In genomic region chr1:244340396-244340795, GRCh38 we compare ENCODE assay signal across 2 cellular contexts.
TF ChIP-seq lines count a peak whose summit lies in the region.

No MANE protein-coding gene starts in this region.

TF ChIP-seq in A549, 52 proteins besides CTCF, POLR2A, EP300 and RAD21 (continued from another document):
- no peak for TF ChIP-seq EHF (CRISPR knock-in tag; IDR thresholded peaks at IDR 0.05)
- no peak for TF ChIP-seq FOSB (CRISPR knock-in tag; IDR thresholded peaks at IDR 0.05)
- no peak for TF ChIP-seq JUNB (IDR thresholded peaks at IDR 0.05)
- no peak for TF ChIP-seq NR3C1 (IDR thresholded peaks at IDR 0.05)
- TF ChIP-seq MYC (IDR thresholded peaks at IDR 0.05; ENCODE audit: borderline replicate concordance, low read length) = no peak
- no peak for TF ChIP-seq CHD4 (IDR thresholded peaks at IDR 0.05; ENCODE audit: borderline replicate concordance)
- TF ChIP-seq NFE2L2 (conservative IDR thresholded peaks at IDR 0.05; ENCODE audit: low read length) = no peak
- TF ChIP-seq PHF8 (IDR thresholded peaks at IDR 0.05; ENCODE audit: borderline replicate concordance, low read depth) = no peak
- TF ChIP-seq HOXB5 (CRISPR knock-in tag; IDR thresholded peaks at IDR 0.05) = no peak
- TF ChIP-seq HOXB13 (CRISPR knock-in tag; IDR thresholded peaks at IDR 0.05; ENCODE audit: low read depth) = no peak
- TF ChIP-seq MAX (IDR thresholded peaks at IDR 0.05) = no peak
- TF ChIP-seq REST (IDR thresholded peaks at IDR 0.05) = no peak
- TF ChIP-seq EHMT2 (IDR thresholded peaks at IDR 0.05; ENCODE audit: low read depth) = no peak

TF ChIP-seq in H1, 55 proteins besides CTCF, POLR2A, EP300 and RAD21 (continued from another document):
- no peak for TF ChIP-seq SIN3A (conservative IDR thresholded peaks at IDR 0.05 in 1 of 2, IDR thresholded peaks at IDR 0.05 in 1 of 2; ENCODE audit: low read depth in 1 of 2, low read length in 2 of 2)
- TF ChIP-seq ATF3 (IDR thresholded peaks at IDR 0.05; ENCODE audit: insufficient read depth, low read depth, low read length) = no peak
- no peak for TF ChIP-seq SAP30 (IDR thresholded peaks at IDR 0.05; ENCODE audit: insufficient read depth, insufficient replicate concordance, low read length)
- no peak for TF ChIP-seq USF2 (IDR thresholded peaks at IDR 0.05; ENCODE audit: low read length)
- TF ChIP-seq GABPA (IDR thresholded peaks at IDR 0.05; ENCODE audit: borderline replicate concordance, insufficient read depth, low read length) = no peak
- TF ChIP-seq TAF7 (optimal IDR thresholded peaks at IDR 0.05; ENCODE audit: borderline replicate concordance, low read depth, low read length) = no peak
- TF ChIP-seq EGR1 (IDR thresholded peaks at IDR 0.05; ENCODE audit: borderline replicate concordance, low read depth, low read length) = no peak
- no peak for TF ChIP-seq GTF2F1 (IDR thresholded peaks at IDR 0.05; ENCODE audit: borderline replicate concordance, low read depth, low read length)
- no peak for TF ChIP-seq TAF1 (IDR thresholded peaks at IDR 0.05; ENCODE audit: low read depth, low read length)
- no peak for TF ChIP-seq FOSL1 (IDR thresholded peaks at IDR 0.05; ENCODE audit: insufficient read depth, low read depth, low read length)
- TF ChIP-seq BACH1 (IDR thresholded peaks at IDR 0.05; ENCODE audit: low read length) = no peak
- no peak for TF ChIP-seq KDM5A (IDR thresholded peaks at IDR 0.05; ENCODE audit: low read length)
- no peak for TF ChIP-seq CREB1 (IDR thresholded peaks at IDR 0.05)
TF ChIP-seq in H1: peak in this region for 0.
